In genomic region chr1:205317311-205317917, GRCh38 we compare ENCODE assay signal across 8 cellular contexts. TPM values are rescaled to one million over a fixed set of nuclear protein-coding genes. Genes with fewer than 3 reads are reported as not detected.
DNase-seq lines count a peak whose midpoint lies in the region; ATAC-seq and TF ChIP-seq lines count a peak whose summit lies in the region.

No MANE protein-coding gene starts in this region.

- peaks cover 43% of the 10 kb centered on the region for H3K4me1 ChIP-seq in testis

- intact Hi-C loops in testis (cut with DNase I; ENCODE audit: low total_unique reads) = no loop called here

- DNase-seq in COLO668 (lab: John Stamatoyannopoulos, UW; ENCODE audit: unreplicated experiment) (peak; percentile 98), NCI-H146 treated with DMSO at 0.1 percent for 48 hours (lab: John Stamatoyannopoulos, UW; ENCODE audit: unreplicated experiment) (peak; percentile 84), amygdala (lab: John Stamatoyannopoulos, UW) (peak in 34 of 56 donors; percentile 7 to 81 (median 32)), left kidney (ENCODE audit: low read depth, low spot score) (peak; percentile 70), testis (peak; percentile 89), UCSD-AML1 (lab: John Stamatoyannopoulos, UW; ENCODE audit: unreplicated experiment) (no peak)

- no peak overlapping the region for H3K4me3 ChIP-seq in testis

- H3K27me3 ChIP-seq in testis = no peaks in the 10 kb centered on the region

- H3K9me3 ChIP-seq in testis = no peaks in the 10 kb centered on the region

- H3K36me3 ChIP-seq in testis (ENCODE audit: low read depth, missing control alignments) = no peaks in the 10 kb centered on the region

- WGBS in testis, 2 donors = 18 to 25% methylated on average over 4 to 7 of the region's 7 CpGs

- TF ChIP-seq POLR2A in testis (IDR thresholded peaks at IDR 0.05) = no peak

- ATAC-seq in GM21423 (IDR thresholded peaks at IDR 0.05; ENCODE audit: unreplicated experiment) (no peak), GM18861 (IDR thresholded peaks at IDR 0.05; ENCODE audit: unreplicated experiment) (no peak)

- no peak overlapping the region for H3K27ac ChIP-seq in testis

- TF ChIP-seq CTCF in testis (IDR thresholded peaks at IDR 0.05) = no peak

RNA-seq across cellular contexts. Expression of gene NUAK2, which starts 4.1 kb away (rescaled TPM):
- 10 to 100 TPM; 13.4 to 19.6 TPM for total RNA-seq in testis
- polyA plus RNA-seq in testis (ENCODE audit: insufficient read depth, low read depth, low replicate concordance) = 7.2 TPM

RNA-seq across cellular contexts. Expression of gene KLHDC8A, which starts 39.3 kb away (rescaled TPM):
- 10 to 100 TPM; 11.7 to 12.9 TPM for total RNA-seq in testis
- 10.5 TPM for polyA plus RNA-seq in testis (ENCODE audit: insufficient read depth, low read depth, low replicate concordance)
